15 cellular contexts compared by ENCODE assay signal in the genomic region with DNA sequence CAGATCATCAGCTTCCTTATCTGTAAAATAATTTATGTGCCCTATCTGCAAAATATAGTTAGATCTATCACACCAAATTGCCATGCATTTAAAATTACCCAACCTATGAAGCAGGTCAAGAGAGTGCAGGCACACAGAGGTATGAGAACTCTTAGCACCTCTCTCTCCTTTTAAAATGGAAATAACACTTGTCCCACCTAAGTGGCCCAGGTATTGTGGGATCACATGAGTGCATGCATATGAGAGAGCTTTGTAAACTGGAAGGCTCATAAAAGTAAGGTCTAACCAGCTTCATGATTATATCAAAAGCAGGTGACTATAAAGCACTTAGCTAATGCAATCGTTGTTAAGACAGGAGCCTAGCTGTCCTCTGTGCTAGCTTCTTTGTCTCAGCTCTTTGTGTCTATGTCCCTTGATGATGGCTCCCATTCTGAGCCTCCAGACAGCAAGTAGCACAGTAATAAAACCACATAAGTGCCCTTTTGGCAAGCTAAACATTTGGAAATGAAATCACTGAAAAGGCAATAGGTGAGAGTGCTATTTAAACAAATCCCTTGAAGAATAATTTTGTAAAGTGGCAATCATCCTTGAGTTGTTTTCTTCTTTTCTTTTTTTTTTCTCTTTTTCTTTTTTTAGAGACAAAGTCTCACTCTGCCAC.
"Had no signal": no experiment of that assay in that cellular context is flagged by ENCODE, and none has a peak within 500 bp of the region (broad histone marks: within the 10 kb centered on the region; RNA-seq: fewer than 3 reads in every experiment).

No MANE protein-coding gene starts in this region.

- FAIRE-seq: TTC549 had no signal

- ATAC-seq: activated CD8-positive, alpha-beta memory T cell treated with anti-CD3 and anti-CD28 coated beads, Interleukin-2, amount 10 ng/mL, durations not matched to agents 7 days and 5 days; activated T-cell treated with anti-CD3 and anti-CD28 coated beads, Interleukin-2, amount 50 U/mL, for 4 hours; naive thymus-derived CD8-positive, alpha-beta T cell had no signal

- H3K36me3 ChIP-seq: brain microvascular endothelial cell, neutrophil, thyroid gland had no signal

- DNase-seq: activated CD4-positive, alpha-beta T cell treated with anti-CD3 and anti-CD28 coated beads, Interleukin-2, amount 50 U/mL, for 4 hours; activated CD8-positive, alpha-beta memory T cell treated with anti-CD3 and anti-CD28 coated beads, Interleukin-2, amount 10 ng/mL, durations not matched to agents 7 days and 5 days; activated gamma-delta T cell; activated T-cell treated with anti-CD3 and anti-CD28 coated beads, Interleukin-2, amount 50 U/mL, for 4 hours; brain microvascular endothelial cell; cerebellar nuclear complex; dermis blood vessel endothelial cell; erythroblast; hypothalamus; naive thymus-derived CD8-positive, alpha-beta T cell; retina; thyroid gland had no signal

- H3K9me3 ChIP-seq: neutrophil, thyroid gland had no signal

- H3K4me3 ChIP-seq: skin epidermis, thyroid gland had no signal

- H3K4me1 ChIP-seq: thyroid gland had no signal
